Comparison of ENCODE assay signal across 11 cellular contexts in the genomic region with DNA sequence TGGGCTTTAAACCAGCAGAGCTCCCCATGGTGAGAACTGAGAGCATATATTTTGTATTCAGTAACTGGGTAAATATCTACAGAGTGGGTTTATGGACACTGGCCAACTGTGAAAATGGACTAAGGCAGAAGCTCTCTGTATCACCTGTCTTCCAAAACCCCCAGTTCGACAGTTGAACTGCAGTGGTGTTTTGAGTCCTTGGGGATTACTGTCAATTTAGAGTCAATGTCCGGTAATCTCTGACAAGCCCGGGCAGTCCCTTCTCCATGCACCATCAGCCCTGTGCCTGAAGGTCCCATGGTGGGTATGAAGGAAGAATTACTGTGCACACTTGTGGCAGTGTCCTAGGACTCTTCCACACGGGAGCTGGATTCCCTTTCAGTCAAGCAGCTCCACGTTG.
DNase-seq lines count a peak whose midpoint lies in the region; ATAC-seq and TF ChIP-seq lines count a peak whose summit lies in the region.
"Had no signal": no experiment of that assay in that cellular context is flagged by ENCODE, and none has a peak within 500 bp of the region (broad histone marks: within the 10 kb centered on the region; RNA-seq: fewer than 3 reads in every experiment).

No MANE protein-coding gene starts in this region.

- H3K27ac Mint-ChIP-seq in endothelial cell (ENCODE audit: unreplicated experiment) = no peak overlapping the region

- no peaks in the 10 kb centered on the region for H3K9me3 Mint-ChIP-seq in endothelial cell (ENCODE audit: unreplicated experiment)

- TF ChIP-seq CTCF in endothelial cell (IDR thresholded peaks at IDR 0.05; ENCODE audit: unreplicated experiment) = no peak
- TF ChIP-seq CTCF in foreskin fibroblast (IDR thresholded peaks at IDR 0.05; ENCODE audit: low read depth, low read length) = no peak

- H3K4me3 Mint-ChIP-seq in endothelial cell (ENCODE audit: unreplicated experiment) = no peak overlapping the region

- peak; percentile 76 for ATAC-seq in GM18502 (IDR thresholded peaks at IDR 0.05; ENCODE audit: poor library complexity, unreplicated experiment)
- peak; percentile 68 for ATAC-seq in GM19438 (IDR thresholded peaks at IDR 0.05; ENCODE audit: low read depth, unreplicated experiment)
- peak; percentile 75 for ATAC-seq in HG02884 (IDR thresholded peaks at IDR 0.05; ENCODE audit: unreplicated experiment)

- H3K4me3 ChIP-seq in foreskin fibroblast (ENCODE audit: low read depth in 1 of 2, low read length in 2 of 2) = no peak overlapping the region

- H3K27me3 Mint-ChIP-seq in endothelial cell (ENCODE audit: unreplicated experiment) = no peaks in the 10 kb centered on the region

- H3K36me3 Mint-ChIP-seq in endothelial cell (ENCODE audit: low read depth, unreplicated experiment) = no peaks in the 10 kb centered on the region

- peak; percentile 78 for DNase-seq in NCI-H1092 (lab: John Stamatoyannopoulos, UW)
- no peak for DNase-seq in effector CD8-positive, alpha-beta T cell (lab: John Stamatoyannopoulos, UW)
- DNase-seq in endothelial cell (ENCODE audit: low spot score) = no peak
- no peak for DNase-seq in GM03348 (ENCODE audit: low spot score)
- no peak for DNase-seq in foreskin fibroblast
- DNase-seq: activated CD4-positive, CD25-positive, alpha-beta regulatory T cell treated with anti-CD3 and anti-CD28 coated beads, Interleukin-2, amount 50 U/mL, for 72 hours; C1 segment of cervical spinal cord; HCEC 1CT had no signal

- no peaks in the 10 kb centered on the region for H3K4me1 Mint-ChIP-seq in endothelial cell (ENCODE audit: unreplicated experiment)
